Comparison of ENCODE assay signal across 8 cellular contexts in the genomic region with DNA sequence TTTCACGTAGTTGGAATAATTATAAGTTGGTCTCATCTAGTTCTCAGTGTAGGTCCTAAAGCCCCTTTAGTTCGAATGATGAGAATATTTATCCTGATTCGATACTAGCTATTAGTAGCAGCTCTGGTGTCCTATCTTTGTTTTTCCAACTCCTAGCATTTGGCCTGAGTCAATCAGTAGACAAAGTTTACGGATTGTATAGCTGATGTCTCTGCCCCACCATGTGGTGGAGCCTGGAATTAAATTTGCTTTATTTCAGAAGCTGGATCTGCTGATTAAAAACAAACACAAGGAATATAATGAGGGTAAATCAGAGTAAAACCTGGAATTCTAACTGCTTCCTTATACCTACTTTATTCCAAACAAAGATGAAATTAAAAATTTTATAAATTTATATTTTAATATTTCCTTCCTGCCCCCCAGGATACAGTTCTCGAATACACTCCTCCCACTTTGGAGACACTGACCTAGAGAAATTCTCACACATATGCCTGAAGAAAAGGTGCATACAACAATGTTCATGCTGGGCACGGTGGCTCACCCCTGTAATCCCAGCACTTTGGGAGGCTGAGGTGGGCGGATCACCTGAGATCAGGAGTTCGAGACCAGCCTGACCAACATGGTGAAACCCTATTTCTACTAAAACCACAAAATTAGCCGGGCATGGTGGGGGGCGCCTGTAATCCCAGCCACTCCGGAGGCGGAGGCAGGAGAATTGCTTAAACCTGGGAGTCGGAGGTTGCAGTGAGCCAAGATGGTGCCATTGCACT. TPM values are rescaled to one million over a fixed set of nuclear protein-coding genes. Genes with fewer than 3 reads are reported as not detected.
DNase-seq lines count a peak whose midpoint lies in the region; ATAC-seq, FAIRE-seq and TF ChIP-seq lines count a peak whose summit lies in the region.

No MANE protein-coding gene starts in this region.

- DNase-seq in CD4-positive, alpha-beta memory T cell: peak in 3 of 5 donors; percentile 20 to 30 (median 25)
- DNase-seq in GM19238 (ENCODE audit: insufficient read length, low spot score) (peak; percentile 7), NCI-H748 (lab: John Stamatoyannopoulos, UW; ENCODE audit: unreplicated experiment) (peak; percentile 51), choroid plexus epithelial cell (ENCODE audit: low read depth) (peak; percentile 73), HepG2 (ENCODE audit: low spot score) (peak; percentile 86), HPDE6-E6E7 (ENCODE audit: extremely low spot score) (no peak)

- TF ChIP-seq CTCF in choroid plexus epithelial cell (conservative IDR thresholded peaks at IDR 0.05; ENCODE audit: low read depth, low read length) (peak; percentile 72), HepG2 (CRISPR knock-in tag; IDR thresholded peaks at IDR 0.05) (peak; percentile 90)

- H4K20me1 ChIP-seq in HepG2 (ENCODE audit: insufficient read depth, low read length): no peaks in the 10 kb centered on the region

- H3K4me1 Mint-ChIP-seq in CD4-positive, alpha-beta memory T cell: peaks cover 0 to 5% (median 3%) of the 10 kb centered on the region in 4 donors

- peak overlapping the region; percentile 57 for H3K4me2 ChIP-seq in HepG2 (ENCODE audit: low read depth, low read length)

- H3K36me3 Mint-ChIP-seq in CD4-positive, alpha-beta memory T cell: no peaks in the 10 kb centered on the region

- peaks cover 0 to 2% of the 10 kb centered on the region in 2 donors for H3K27me3 Mint-ChIP-seq in CD4-positive, alpha-beta memory T cell

- H3K4me3 ChIP-seq in CD4-positive, alpha-beta memory T cell (ENCODE audit: low read length in 2 of 2): no peak overlapping the region
- H3K4me3 ChIP-seq in choroid plexus epithelial cell (ENCODE audit: low read depth, low read length): no peak overlapping the region
- H3K4me3 ChIP-seq in HepG2 (replicated peaks in 1 of 3; ENCODE audit: insufficient read depth in 1 of 3, low read depth in 2 of 3, low read length in 3 of 3): peak overlapping the region in 1 of 3 experiments; percentile 11; a peak in 1 of 6 replicates

- peak; percentile 87 for TF ChIP-seq RAD21 in HepG2 (CRISPR knock-in tag; IDR thresholded peaks at IDR 0.05)

- POLR2A ChIA-PET in CD4-positive, alpha-beta memory T cell (lab: Charles Lee; ENCODE audit: partially characterized antibody): interaction anchor here (0.6 to 1.8 kb wide), 2 partner anchors 10 to 41 kb away, joined by 5 to 6 read pairs; partner anchors contain the start of gene RALGAPA1
- POLR2A ChIA-PET in HepG2 (lab: Yijun Ruan, JAX): interaction anchor here (1.1 to 5.5 kb wide), 4 partner anchors 8 to 16 kb away, joined by 3 to 43 read pairs (median 10); partner anchors contain the start of genes BRMS1L and RALGAPA1

- H3K9ac ChIP-seq in HepG2 (ENCODE audit: insufficient read depth, low read depth, low read length): no peak overlapping the region

- H3K27me3 ChIP-seq in CD4-positive, alpha-beta memory T cell (ENCODE audit: insufficient read depth, low read length): no peaks in the 10 kb centered on the region
- H3K27me3 ChIP-seq in HepG2 (ENCODE audit: control insufficient read depth in 1 of 2, insufficient read depth in 2 of 2, low read length in 2 of 2): no peaks in the 10 kb centered on the region

- H3K27ac ChIP-seq in CD4-positive, alpha-beta memory T cell (ENCODE audit: low read depth, low read length): no peak overlapping the region
- H3K27ac ChIP-seq in HepG2 (ENCODE audit: extremely low read length, insufficient read depth, low read length): no peak overlapping the region

- intact Hi-C loops in CD4-positive, alpha-beta memory T cell (cut with micrococcal nuclease): loop anchor here (10.0 kb wide), 1 partner anchor 394 kb away; no protein-coding TSS in a partner anchor
- intact Hi-C loops in HepG2 (cut with micrococcal nuclease; ENCODE audit: unreplicated experiment): loop anchor here (2.0 to 10.0 kb wide), 4 partner anchors 132 to 674 kb away; no protein-coding TSS in a partner anchor

- H2AFZ ChIP-seq in HepG2 (ENCODE audit: low read length): no peak overlapping the region

- H3K9me3 ChIP-seq in CD4-positive, alpha-beta memory T cell (ENCODE audit: control insufficient read depth in 1 of 2, low read length in 2 of 2): no peaks in the 10 kb centered on the region
- no peaks in the 10 kb centered on the region for H3K9me3 ChIP-seq in HepG2 (ENCODE audit: low read length)

- no peaks in the 10 kb centered on the region for H3K36me3 ChIP-seq in CD4-positive, alpha-beta memory T cell (ENCODE audit: insufficient read depth, low read length)
- H3K36me3 ChIP-seq in HepG2 (replicated peaks in 1 of 2; ENCODE audit: control insufficient read depth in 1 of 2, insufficient read depth in 2 of 2, low read length in 2 of 2): no peaks in the 10 kb centered on the region

- TF ChIP-seq POLR2A in HepG2 (IDR thresholded peaks at IDR 0.05; ENCODE audit: insufficient read depth in 1 of 2, low read depth in 2 of 2, low read length in 2 of 2): no peak

- WGBS in HepG2 (ENCODE audit: low lambda C conversion rate): 47% methylated on average over 13 of the region's 13 CpGs

- in situ Hi-C loops in HepG2 (cut with HindIII; ENCODE audit: extremely low pct_ligation_motif_present, low pct_unique_long_range_greater_than_20kb): loop anchor here (5.0 to 25.0 kb wide), 4 partner anchors 124 to 681 kb away; partner anchors contain the start of gene INSM2

- TF ChIP-seq EP300 in HepG2 (IDR thresholded peaks at IDR 0.05; ENCODE audit: low read depth in 2 of 2, low read length in 2 of 2): no peak
- TF ChIP-seq EP300 in HepG2 (CRISPR knock-in tag; IDR thresholded peaks at IDR 0.05; ENCODE audit: borderline replicate concordance): no peak

- no peaks in the 10 kb centered on the region for H3K9me3 Mint-ChIP-seq in CD4-positive, alpha-beta memory T cell

- no TSS peak for BruUV-seq in HepG2 (replicated peaks; lab: Mats Ljungman, UMichigan)

- peak; percentile 85 for ATAC-seq in HepG2
- ATAC-seq in GM21360 (IDR thresholded peaks at IDR 0.05; ENCODE audit: unreplicated experiment): no peak
- ATAC-seq in GM19467 (IDR thresholded peaks at IDR 0.05; ENCODE audit: unreplicated experiment): no peak

- peak; percentile 75 for FAIRE-seq in HepG2 (lab: Jason Lieb, UNC)

- no peaks in the 10 kb centered on the region for H3K4me1 ChIP-seq in CD4-positive, alpha-beta memory T cell (ENCODE audit: insufficient read depth, low read length)
- peaks cover 26% of the 10 kb centered on the region for H3K4me1 ChIP-seq in HepG2 (ENCODE audit: insufficient read depth, low read length)

- CTCF ChIA-PET in CD4-positive, alpha-beta memory T cell (lab: Charles Lee; ENCODE audit: partially characterized antibody): interaction anchor here (1.0 to 5.4 kb wide), 9 partner anchors 8 to 402 kb away, joined by 3 to 42 read pairs (median 4); partner anchors contain the start of gene BRMS1L
- CTCF ChIA-PET in HepG2 (lab: Yijun Ruan, JAX; ENCODE audit: low intra/inter-chr PET ratio, low total read pairs): interaction anchor here (1.0 to 2.4 kb wide), 3 partner anchors 131 to 380 kb away, joined by 3 to 13 read pairs (median 6); partner anchors contain the start of gene INSM2

- H3K79me2 ChIP-seq in HepG2 (ENCODE audit: insufficient read depth, low read length): no peaks in the 10 kb centered on the region

- H3K27ac Mint-ChIP-seq in CD4-positive, alpha-beta memory T cell: no peak overlapping the region

- no peak overlapping the region for H3K4me3 Mint-ChIP-seq in CD4-positive, alpha-beta memory T cell

RNA-seq across cellular contexts. Expression of gene BRMS1L, which starts 7.6 kb away (rescaled TPM):
- 1 to 10 TPM; 5.3 to 9.7 TPM for total RNA-seq in CD4-positive, alpha-beta memory T cell
- 1 to 10 TPM; 3.1 to 5.9 TPM for polyA plus RNA-seq in CD4-positive, alpha-beta memory T cell
- 23.8 and 35.5 TPM in 2 replicates for total RNA-seq in HepG2 (2016; rRNA removed; fragmentation: Illumina TruSeq; extraction: Trizol)
- total RNA-seq in HepG2 (2016; cell fraction: cytosol; rRNA removed; fragmentation: Illumina TruSeq; extraction: Trizol; ENCODE audit: low read depth): 3.3 and 3.7 TPM in 2 replicates
- 27.6 and 34.0 TPM in 2 replicates for total RNA-seq in HepG2 (2016; cell fraction: insoluble cytoplasmic fraction; rRNA removed; fragmentation: Illumina TruSeq; extraction: Trizol)
- 13.4 and 14.6 TPM in 2 replicates for total RNA-seq in HepG2 (2016; cell fraction: membrane; rRNA removed; fragmentation: Illumina TruSeq; extraction: Trizol)
- 35.9 and 40.7 TPM in 2 replicates for total RNA-seq in HepG2 (2016; cell fraction: nucleus; rRNA removed; fragmentation: Illumina TruSeq; extraction: Trizol)
- 16.6 and 21.1 TPM in 2 replicates for polyA plus RNA-seq in HepG2 (2011; rRNA removed)
- 5.9 and 10.4 TPM in 2 replicates for polyA plus RNA-seq in HepG2 (2011; cell fraction: cytosol; rRNA removed)
- 10.1 and 15.3 TPM in 2 replicates for polyA plus RNA-seq in HepG2 (2011; cell fraction: nucleus; rRNA removed)
- 20.9 and 22.7 TPM in 2 replicates for polyA plus RNA-seq in HepG2 (2012)
- polyA plus RNA-seq in HepG2 (2016; cell fraction: cytosol; fragmentation: Illumina TruSeq; extraction: Trizol; ENCODE audit: low read depth): 3.5 and 3.7 TPM in 2 replicates
- 52.9 and 57.5 TPM in 2 replicates for polyA plus RNA-seq in HepG2 (2016; cell fraction: insoluble cytoplasmic fraction; fragmentation: Illumina TruSeq; extraction: Trizol; ENCODE audit: low read depth)
- 11.6 and 12.9 TPM in 2 replicates for polyA plus RNA-seq in HepG2 (2016; cell fraction: membrane; fragmentation: Illumina TruSeq; extraction: Trizol; ENCODE audit: low read depth)
- 54.9 and 62.3 TPM in 2 replicates for polyA plus RNA-seq in HepG2 (2016; cell fraction: nucleus; fragmentation: Illumina TruSeq; extraction: Trizol; ENCODE audit: insufficient read depth, low read depth)
- polyA minus RNA-seq in HepG2 (2011; rRNA and poly(A)+ RNA removed; ENCODE audit: low replicate concordance): 1.5 and 1.8 TPM in 2 replicates
- 10.1 and 11.6 TPM in 2 replicates for polyA minus RNA-seq in HepG2 (2011; cell fraction: cytosol; rRNA and poly(A)+ RNA removed)
- polyA minus RNA-seq in HepG2 (2011; cell fraction: nucleus; rRNA and poly(A)+ RNA removed): 52.1 and 73.6 TPM in 2 replicates

RNA-seq across cellular contexts. Expression of gene RALGAPA1, which starts 9.4 kb away (rescaled TPM):
- total RNA-seq in CD4-positive, alpha-beta memory T cell: 10 to 100 TPM; 64.7 to 66.0 TPM
- polyA plus RNA-seq in CD4-positive, alpha-beta memory T cell: 10 to 100 TPM; 15.1 to 21.1 TPM
- total RNA-seq in HepG2 (2016; rRNA removed; fragmentation: Illumina TruSeq; extraction: Trizol): 89.2 and 103 TPM in 2 replicates
- 67.7 and 82.5 TPM in 2 replicates for total RNA-seq in HepG2 (2016; cell fraction: cytosol; rRNA removed; fragmentation: Illumina TruSeq; extraction: Trizol; ENCODE audit: low read depth)
- 88.4 and 98.4 TPM in 2 replicates for total RNA-seq in HepG2 (2016; cell fraction: insoluble cytoplasmic fraction; rRNA removed; fragmentation: Illumina TruSeq; extraction: Trizol)
- 66.2 and 85.5 TPM in 2 replicates for total RNA-seq in HepG2 (2016; cell fraction: membrane; rRNA removed; fragmentation: Illumina TruSeq; extraction: Trizol)
- 215 and 231 TPM in 2 replicates for total RNA-seq in HepG2 (2016; cell fraction: nucleus; rRNA removed; fragmentation: Illumina TruSeq; extraction: Trizol)
- polyA plus RNA-seq in HepG2 (2011; rRNA removed): 58.2 and 65.0 TPM in 2 replicates
- polyA plus RNA-seq in HepG2 (2011; cell fraction: cytosol; rRNA removed): 20.3 and 33.5 TPM in 2 replicates
- 72.7 and 78.9 TPM in 2 replicates for polyA plus RNA-seq in HepG2 (2011; cell fraction: nucleus; rRNA removed)
- 49.6 and 52.4 TPM in 2 replicates for polyA plus RNA-seq in HepG2 (2012)
- 4.1 TPM in 2 replicates for polyA plus RNA-seq in HepG2 (2016; cell fraction: cytosol; fragmentation: Illumina TruSeq; extraction: Trizol; ENCODE audit: low read depth)
- polyA plus RNA-seq in HepG2 (2016; cell fraction: insoluble cytoplasmic fraction; fragmentation: Illumina TruSeq; extraction: Trizol; ENCODE audit: low read depth): 61.0 and 61.5 TPM in 2 replicates
- polyA plus RNA-seq in HepG2 (2016; cell fraction: membrane; fragmentation: Illumina TruSeq; extraction: Trizol; ENCODE audit: low read depth): 8.3 and 9.4 TPM in 2 replicates
- 95.7 and 106 TPM in 2 replicates for polyA plus RNA-seq in HepG2 (2016; cell fraction: nucleus; fragmentation: Illumina TruSeq; extraction: Trizol; ENCODE audit: insufficient read depth, low read depth)
- polyA minus RNA-seq in HepG2 (2011; rRNA and poly(A)+ RNA removed; ENCODE audit: low replicate concordance): 28.8 and 235 TPM in 2 replicates
- polyA minus RNA-seq in HepG2 (2011; cell fraction: cytosol; rRNA and poly(A)+ RNA removed): 103 and 117 TPM in 2 replicates
- 733 and 766 TPM in 2 replicates for polyA minus RNA-seq in HepG2 (2011; cell fraction: nucleus; rRNA and poly(A)+ RNA removed)
